Comparison of ENCODE assay signal across 16 cellular contexts in the genomic region with DNA sequence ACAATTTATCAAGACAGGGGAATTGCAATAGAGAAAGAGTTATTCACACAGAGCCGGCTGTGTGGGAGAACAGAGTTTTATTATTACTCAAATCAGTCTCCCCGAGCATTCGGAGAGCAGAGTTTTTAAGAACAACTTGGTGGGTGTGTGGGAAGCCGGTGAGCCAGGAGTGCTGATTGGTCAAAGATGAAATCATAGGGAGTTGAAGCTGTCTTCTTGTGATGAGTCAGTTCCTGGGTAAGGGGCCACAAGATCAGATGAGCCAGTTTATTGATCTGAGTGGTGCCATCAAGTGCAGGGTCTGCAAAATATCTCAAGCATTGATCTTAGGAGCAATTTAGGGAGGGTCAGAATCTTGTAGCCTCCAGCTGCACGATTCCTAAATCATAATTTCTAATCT. TPM values are rescaled to one million over a fixed set of nuclear protein-coding genes. Genes with fewer than 3 reads are reported as not detected.
DNase-seq lines count a peak whose midpoint lies in the region; ATAC-seq lines count a peak whose summit lies in the region.
"Had no signal": no experiment of that assay in that cellular context is flagged by ENCODE, and none has a peak within 500 bp of the region (broad histone marks: within the 10 kb centered on the region; RNA-seq: fewer than 3 reads in every experiment).

No MANE protein-coding gene starts in this region.

- DNase-seq in activated T-cell treated with anti-CD3 and anti-CD28 coated beads for 48 hours (ENCODE audit: low read depth) (peak; percentile 46), HuH-7.5 (ENCODE audit: low spot score) (no peak), left cardiac atrium (no peak)
- DNase-seq in activated T-cell treated with anti-CD3 and anti-CD28 coated beads, Interleukin-2, amount 50 U/mL, for 1 hour: no peak
- peak; percentile 58 for DNase-seq in activated CD8-positive, alpha-beta memory T cell treated with anti-CD3 and anti-CD28 coated beads, Interleukin-2, amount 50 U/mL, for 48 hours
- peak; percentile 35 to 45 (median 41) for DNase-seq in stimulated activated CD4-positive, alpha-beta T cell treated with anti-CD3 and anti-CD28 coated beads, Interleukin-12 subunit alpha, Interleukin-12 subunit beta, amount 100 ng/mL, for 48 hours (ENCODE audit: low read depth in 2 of 3, low spot score in 1 of 3)
- DNase-seq in stimulated activated CD8-positive, alpha-beta memory T cell treated with anti-CD3 and anti-CD28 coated beads, Interleukin-7, amount 100 ng/mL, for 48 hours (ENCODE audit: extremely low read depth in 1 of 2, low read depth in 1 of 2): peak; percentile 10 to 67
- DNase-seq: HCEC 1CT, mesendoderm, naive B cell, NCI-H1092, NCI-H1930, NCI-H2227 treated with DMSO at 0.1 percent for 48 hours, NCI-H82, SHP77 treated with DMSO at 0.1 percent for 48 hours had no signal

- intact Hi-C loops in left cardiac atrium (cut with DNase I): no loop called here

- no peak for ATAC-seq in left cardiac atrium
- ATAC-seq: sciatic nerve had no signal

RNA-seq across cellular contexts. Expression of gene ECI2, which starts 50.0 kb away (rescaled TPM):
- total RNA-seq in left cardiac atrium: 10 to 100 TPM; 82.9 to 84.1 TPM

Comparison
In these comparisons a context has a peak if more than half of its experiments do, and no peak if none do; other contexts are left out.
1. DNase-seq: peak in activated T-cell treated with anti-CD3 and anti-CD28 coated beads for 48 hours (single experiment), activated CD8-positive, alpha-beta memory T cell treated with anti-CD3 and anti-CD28 coated beads, Interleukin-2, amount 50 U/mL, for 48 hours (single experiment), stimulated activated CD4-positive, alpha-beta T cell treated with anti-CD3 and anti-CD28 coated beads, Interleukin-12 subunit alpha, Interleukin-12 subunit beta, amount 100 ng/mL, for 48 hours (3 of 3) and stimulated activated CD8-positive, alpha-beta memory T cell treated with anti-CD3 and anti-CD28 coated beads, Interleukin-7, amount 100 ng/mL, for 48 hours (2 of 2); none in activated T-cell treated with anti-CD3 and anti-CD28 coated beads, Interleukin-2, amount 50 U/mL, for 1 hour (single experiment), HuH-7.5 (single experiment) and left cardiac atrium (single experiment).